ENCODE assay signal across 8 cellular contexts in genomic region chr19:40592170-40592569, GRCh38. TPM values are rescaled to one million over a fixed set of nuclear protein-coding genes. Genes with fewer than 3 reads are reported as not detected.
A peak's percentile ranks its signal among the peaks of the same experiment; 100 is the strongest.
DNase-seq lines count a peak whose midpoint lies in the region; ATAC-seq lines count a peak whose summit lies in the region.

No MANE protein-coding gene starts in this region.

- intact Hi-C loops in activated T-helper 2 cell treated with anti-CD3 and anti-CD28 coated beads, Interferon-gamma antibody, Interleukin-2, Interleukin-4, amounts not matched to agents 10 μg/mL and 5 μg/mL and 100 μg/mL, durations not matched to agents 14 hours and 24 hours and 36 hours (cut with micrococcal nuclease) = no loop called here

- ATAC-seq in GM21515 (IDR thresholded peaks at IDR 0.05; ENCODE audit: unreplicated experiment) (peak; percentile 60), GM21737 (IDR thresholded peaks at IDR 0.05; ENCODE audit: unreplicated experiment) (no peak)
- ATAC-seq in stimulated activated effector memory CD8-positive, alpha-beta T cell treated with anti-CD3 and anti-CD28 coated beads, Interleukin-12 subunit alpha, Interleukin-12 subunit beta, amount 100 ng/mL, for 72 hours = peak; percentile 69

- DNase-seq in AG20443 (ENCODE audit: low spot score) (peak; percentile 29), NCI-H69 (lab: John Stamatoyannopoulos, UW) (peak; percentile 63), hippocampal formation (lab: John Stamatoyannopoulos, UW) (no peak)
- DNase-seq in stimulated activated effector memory CD8-positive, alpha-beta T cell treated with anti-CD3 and anti-CD28 coated beads, Interleukin-12 subunit alpha, Interleukin-12 subunit beta, amount 100 ng/mL, for 72 hours (ENCODE audit: low spot score in 2 of 2) = no peak
- no peak for DNase-seq in activated T-helper 2 cell treated with anti-CD3 and anti-CD28 coated beads, Interferon-gamma antibody, Interleukin-2, Interleukin-4, amounts not matched to agents 10 μg/mL and 5 μg/mL and 100 μg/mL, durations not matched to agents 14 hours and 24 hours and 36 hours (ENCODE audit: low spot score)

- peaks cover 19% of the 10 kb centered on the region for H3K4me1 Mint-ChIP-seq in stimulated activated effector memory CD8-positive, alpha-beta T cell treated with anti-CD3 and anti-CD28 coated beads, Interleukin-12 subunit alpha, Interleukin-12 subunit beta, amount 100 ng/mL, for 72 hours
- H3K4me1 Mint-ChIP-seq in activated T-helper 2 cell treated with anti-CD3 and anti-CD28 coated beads, Interferon-gamma antibody, Interleukin-2, Interleukin-4, amounts not matched to agents 10 μg/mL and 5 μg/mL and 100 μg/mL, durations not matched to agents 14 hours and 24 hours and 36 hours (ENCODE audit: low read depth) = peaks cover 10% of the 10 kb centered on the region

- no peak overlapping the region for H3K4me3 Mint-ChIP-seq in stimulated activated effector memory CD8-positive, alpha-beta T cell treated with anti-CD3 and anti-CD28 coated beads, Interleukin-12 subunit alpha, Interleukin-12 subunit beta, amount 100 ng/mL, for 72 hours
- no peak overlapping the region for H3K4me3 Mint-ChIP-seq in activated T-helper 2 cell treated with anti-CD3 and anti-CD28 coated beads, Interferon-gamma antibody, Interleukin-2, Interleukin-4, amounts not matched to agents 10 μg/mL and 5 μg/mL and 100 μg/mL, durations not matched to agents 14 hours and 24 hours and 36 hours (ENCODE audit: low read depth)

- H3K27ac ChIP-seq in cingulate gyrus (ENCODE audit: low read depth, low read length) = peak overlapping the region; percentile 40

- peaks cover 36% of the 10 kb centered on the region for H3K36me3 Mint-ChIP-seq in stimulated activated effector memory CD8-positive, alpha-beta T cell treated with anti-CD3 and anti-CD28 coated beads, Interleukin-12 subunit alpha, Interleukin-12 subunit beta, amount 100 ng/mL, for 72 hours
- H3K36me3 Mint-ChIP-seq in activated T-helper 2 cell treated with anti-CD3 and anti-CD28 coated beads, Interferon-gamma antibody, Interleukin-2, Interleukin-4, amounts not matched to agents 10 μg/mL and 5 μg/mL and 100 μg/mL, durations not matched to agents 14 hours and 24 hours and 36 hours (ENCODE audit: low read depth) = peaks cover 27% of the 10 kb centered on the region

- H3K27ac Mint-ChIP-seq in stimulated activated effector memory CD8-positive, alpha-beta T cell treated with anti-CD3 and anti-CD28 coated beads, Interleukin-12 subunit alpha, Interleukin-12 subunit beta, amount 100 ng/mL, for 72 hours = no peak overlapping the region
- H3K27ac Mint-ChIP-seq in activated T-helper 2 cell treated with anti-CD3 and anti-CD28 coated beads, Interferon-gamma antibody, Interleukin-2, Interleukin-4, amounts not matched to agents 10 μg/mL and 5 μg/mL and 100 μg/mL, durations not matched to agents 14 hours and 24 hours and 36 hours = no peak overlapping the region

- H3K27me3 Mint-ChIP-seq in activated T-helper 2 cell treated with anti-CD3 and anti-CD28 coated beads, Interferon-gamma antibody, Interleukin-2, Interleukin-4, amounts not matched to agents 10 μg/mL and 5 μg/mL and 100 μg/mL, durations not matched to agents 14 hours and 24 hours and 36 hours (ENCODE audit: low read depth) = peaks cover 7% of the 10 kb centered on the region

- no peaks in the 10 kb centered on the region for H3K9me3 Mint-ChIP-seq in stimulated activated effector memory CD8-positive, alpha-beta T cell treated with anti-CD3 and anti-CD28 coated beads, Interleukin-12 subunit alpha, Interleukin-12 subunit beta, amount 100 ng/mL, for 72 hours
- H3K9me3 Mint-ChIP-seq in activated T-helper 2 cell treated with anti-CD3 and anti-CD28 coated beads, Interferon-gamma antibody, Interleukin-2, Interleukin-4, amounts not matched to agents 10 μg/mL and 5 μg/mL and 100 μg/mL, durations not matched to agents 14 hours and 24 hours and 36 hours = no peaks in the 10 kb centered on the region

RNA-seq across cellular contexts. Expression of gene LTBP4, which starts 9.0 kb away (rescaled TPM):
- total RNA-seq in activated T-helper 2 cell treated with anti-CD3 and anti-CD28 coated beads, Interferon-gamma antibody, Interleukin-2, Interleukin-4, amounts not matched to agents 10 μg/mL and 5 μg/mL and 100 μg/mL, durations not matched to agents 14 hours and 24 hours and 36 hours = 101 and 104 TPM in 2 replicates

RNA-seq across cellular contexts. Expression of gene SHKBP1, which starts 15.5 kb away (rescaled TPM):
- 125 and 136 TPM in 2 replicates for total RNA-seq in activated T-helper 2 cell treated with anti-CD3 and anti-CD28 coated beads, Interferon-gamma antibody, Interleukin-2, Interleukin-4, amounts not matched to agents 10 μg/mL and 5 μg/mL and 100 μg/mL, durations not matched to agents 14 hours and 24 hours and 36 hours

Comparison
In these comparisons a context has a peak if more than half of its experiments do, and no peak if none do; other contexts are left out.
1. DNase-seq: peak in AG20443 (single experiment) and NCI-H69 (single experiment); none in stimulated activated effector memory CD8-positive, alpha-beta T cell treated with anti-CD3 and anti-CD28 coated beads, Interleukin-12 subunit alpha, Interleukin-12 subunit beta, amount 100 ng/mL, for 72 hours (0 of 2), hippocampal formation (0 of 2) and activated T-helper 2 cell treated with anti-CD3 and anti-CD28 coated beads, Interferon-gamma antibody, Interleukin-2, Interleukin-4, amounts not matched to agents 10 μg/mL and 5 μg/mL and 100 μg/mL, durations not matched to agents 14 hours and 24 hours and 36 hours (single experiment).